ENCODE assay signal across 8 cellular contexts in the genomic region with DNA sequence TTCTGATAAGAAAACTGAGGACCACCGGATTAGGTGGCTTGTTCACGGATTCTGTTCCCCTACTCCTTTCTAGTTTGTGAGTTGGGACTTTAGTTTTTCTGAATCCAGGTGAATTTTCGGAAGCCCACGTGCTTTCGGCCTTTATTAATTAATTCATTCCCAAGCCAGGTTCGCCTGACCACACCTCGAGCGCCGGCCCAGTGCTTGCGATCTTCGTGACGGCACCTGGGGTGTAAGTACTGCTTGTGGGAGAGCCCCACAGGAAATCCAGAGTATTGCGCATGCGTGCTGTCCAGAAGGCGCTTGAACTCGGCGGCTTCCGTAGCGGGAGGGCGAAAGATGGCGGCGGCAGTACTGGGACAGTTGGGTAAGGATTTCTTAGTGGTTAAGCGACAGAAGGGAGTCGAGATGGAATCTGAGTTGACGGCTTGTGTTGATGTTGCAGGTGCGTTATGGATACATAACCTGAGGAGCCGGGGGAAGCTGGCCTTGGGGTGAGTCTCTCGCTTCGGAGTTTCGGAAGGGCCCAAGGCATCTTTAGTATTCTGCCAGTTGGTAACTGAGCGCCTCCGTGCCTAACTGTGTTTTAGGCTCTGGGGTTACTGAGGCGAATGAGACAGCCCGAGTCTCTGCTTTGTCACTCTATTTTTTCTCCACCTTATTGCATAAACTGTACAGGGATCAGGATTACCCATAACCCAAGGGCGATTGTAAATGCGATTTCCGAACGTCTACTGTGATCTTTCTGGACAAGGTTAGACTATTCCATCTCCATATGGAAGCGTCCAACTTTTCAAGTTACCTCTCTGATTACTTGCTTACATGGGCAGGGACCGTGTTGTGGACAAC. TPM values are rescaled to one million over a fixed set of nuclear protein-coding genes. Genes with fewer than 3 reads are reported as not detected.
DNase-seq lines count a peak whose midpoint lies in the region; ATAC-seq and TF ChIP-seq lines count a peak whose summit lies in the region.

TSS of gene MRPL22 (plus strand) at position 302 of the 849 bp plus-strand sequence. CDS start at position 340, 38 bp downstream.

- TF ChIP-seq CTCF in progenitor cell of endocrine pancreas (IDR thresholded peaks at IDR 0.05; ENCODE audit: unreplicated experiment) (no peak), upper lobe of right lung (IDR thresholded peaks at IDR 0.05) (no peak)

- H3K27ac ChIP-seq in upper lobe of right lung: peak within 1 kb of the TSS; percentile 87

- H3K4me3 ChIP-seq in upper lobe of right lung: peak within 1 kb of the TSS; percentile 92

- intact Hi-C loops in left ventricle myocardium superior (cut with micrococcal nuclease) (no loop called here), upper lobe of right lung (cut with DNase I) (no loop called here)

- DNase-seq in NCI-H187 (lab: John Stamatoyannopoulos, UW) (peak; percentile 82 to 87), T-helper 17 cell (peak; percentile 83 to 94 (median 90)), amygdala (lab: John Stamatoyannopoulos, UW) (peak; percentile 43 to 94 (median 81)), left ventricle myocardium superior (peak; percentile 93), progenitor cell of endocrine pancreas (ENCODE audit: low spot score, unreplicated experiment) (peak; percentile 91), upper lobe of right lung (peak; percentile 96)

- H3K36me3 ChIP-seq in upper lobe of right lung: no peaks in the 10 kb centered on the region

- no peaks in the 10 kb centered on the region for H3K36me3 Mint-ChIP-seq in T-helper 17 cell (ENCODE audit: low read depth)
- no peaks in the 10 kb centered on the region for H3K36me3 Mint-ChIP-seq in progenitor cell of endocrine pancreas (ENCODE audit: insufficient read depth)

- peak; percentile 91 for TF ChIP-seq POLR2A in GM15510 (IDR thresholded peaks at IDR 0.05; ENCODE audit: borderline replicate concordance, extremely low read depth, insufficient read length)

- H3K27ac Mint-ChIP-seq in T-helper 17 cell (peak within 1 kb of the TSS; percentile 94), progenitor cell of endocrine pancreas (peak within 1 kb of the TSS; percentile 98)

- H3K27me3 ChIP-seq in upper lobe of right lung: no peaks in the 10 kb centered on the region

- peaks cover 29% of the 10 kb centered on the region for H3K4me1 Mint-ChIP-seq in T-helper 17 cell
- H3K4me1 Mint-ChIP-seq in progenitor cell of endocrine pancreas (ENCODE audit: low read depth): peaks cover 22% of the 10 kb centered on the region

- H3K4me1 ChIP-seq in upper lobe of right lung: peaks cover 40% of the 10 kb centered on the region

- peak within 1 kb of the TSS; percentile 96 for H3K4me3 Mint-ChIP-seq in T-helper 17 cell
- H3K4me3 Mint-ChIP-seq in progenitor cell of endocrine pancreas (ENCODE audit: low read depth): peak within 1 kb of the TSS; percentile 100

- no peaks in the 10 kb centered on the region for H3K9me3 Mint-ChIP-seq in progenitor cell of endocrine pancreas (ENCODE audit: low read depth)

- H3K9me3 ChIP-seq in T-helper 17 cell (ENCODE audit: control insufficient read depth, low read length, poor library complexity, severe bottlenecking) (no peaks in the 10 kb centered on the region), upper lobe of right lung (no peaks in the 10 kb centered on the region)

- ATAC-seq in HG02885 (IDR thresholded peaks at IDR 0.05; ENCODE audit: poor library complexity, unreplicated experiment) (peak; percentile 53), T-helper 17 cell (peak; percentile 78), left ventricle myocardium superior (peak; percentile 70), upper lobe of right lung (peak; percentile 86)

- H3K27me3 Mint-ChIP-seq in T-helper 17 cell (no peaks in the 10 kb centered on the region), progenitor cell of endocrine pancreas (no peaks in the 10 kb centered on the region)

RNA-seq across cellular contexts. Expression of gene MRPL22, which starts in this region (rescaled TPM):
- total RNA-seq in T-helper 17 cell: 10 to 100 TPM; 24.3 to 24.5 TPM
- total RNA-seq in left ventricle myocardium superior: 79.1 TPM
- 48.9 and 57.1 TPM in 2 replicates for total RNA-seq in progenitor cell of endocrine pancreas
- 31.4 TPM for total RNA-seq in upper lobe of right lung

Comparison
In these comparisons a context has a peak if more than half of its experiments do, and no peak if none do; other contexts are left out.
1. Peak in every context shown above with its lines: DNase-seq, ATAC-seq, H3K4me3 ChIP-seq and H3K27ac ChIP-seq.